In the genomic region with DNA sequence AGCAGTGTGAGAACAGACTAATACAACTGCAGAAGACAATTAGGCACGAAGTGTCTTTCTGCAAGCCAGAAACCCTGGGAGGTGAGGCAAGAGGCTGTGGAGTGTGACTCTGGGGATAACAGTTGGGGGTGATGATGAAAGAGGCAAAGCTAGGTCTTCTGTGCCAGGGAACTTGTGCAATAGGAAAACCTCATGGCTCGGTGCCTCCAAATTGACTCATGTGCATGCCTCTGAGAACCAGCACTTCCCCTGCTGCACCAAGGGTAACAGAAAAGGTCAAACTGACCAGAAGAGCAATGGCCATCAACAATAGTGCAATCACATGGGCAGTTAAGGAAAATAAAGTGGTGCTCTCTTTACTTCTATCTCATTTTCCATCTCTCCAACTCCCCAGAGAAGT, we compare ENCODE assay signal across 9 cellular contexts.
DNase-seq lines count a peak whose midpoint lies in the region; ATAC-seq and TF ChIP-seq lines count a peak whose summit lies in the region.
"Had no signal": no experiment of that assay in that cellular context is flagged by ENCODE, and none has a peak within 500 bp of the region (broad histone marks: within the 10 kb centered on the region; RNA-seq: fewer than 3 reads in every experiment).

No MANE protein-coding gene starts in this region.

- H3K36me3 ChIP-seq in thoracic aorta: no peaks in the 10 kb centered on the region

- H3K27ac Mint-ChIP-seq in activated CD4-positive, alpha-beta T cell treated with anti-CD3 and anti-CD28 coated beads, Interleukin-2, amount 10 ng/mL, durations not matched to agents 24 days and 14 days: no peak overlapping the region

- no peaks in the 10 kb centered on the region for H3K9me3 ChIP-seq in thoracic aorta

- peak overlapping the region in 1 of 2 donors; percentile 7 for H3K27ac ChIP-seq in thoracic aorta

- ATAC-seq in thoracic aorta (ENCODE audit: insufficient number of reproducible peaks, low FRiP score, low read depth) (peak; percentile 96), GM21367 (IDR thresholded peaks at IDR 0.05; ENCODE audit: unreplicated experiment) (no peak)

- peak; percentile 58 for DNase-seq in HS-27A (ENCODE audit: low read depth)
- DNase-seq in amniotic stem cell (lab: John Stamatoyannopoulos, UW): peak; percentile 49
- peak; percentile 54 for DNase-seq in hepatic stellate cell (ENCODE audit: low spot score)
- DNase-seq in thoracic aorta (ENCODE audit: low spot score): peak; percentile 77
- no peak for DNase-seq in stimulated activated CD8-positive, alpha-beta memory T cell treated with anti-CD3 and anti-CD28 coated beads, Interleukin-4, amount 100 ng/mL, for 48 hours
- no peak for DNase-seq in DMS53 (lab: John Stamatoyannopoulos, UW)
- no peak for DNase-seq in activated CD4-positive, alpha-beta T cell treated with anti-CD3 and anti-CD28 coated beads, Interleukin-2, amount 10 ng/mL, durations not matched to agents 24 days and 14 days
- DNase-seq: NCI-H1694 had no signal

- no peaks in the 10 kb centered on the region for H3K36me3 Mint-ChIP-seq in activated CD4-positive, alpha-beta T cell treated with anti-CD3 and anti-CD28 coated beads, Interleukin-2, amount 10 ng/mL, durations not matched to agents 24 days and 14 days (ENCODE audit: low read depth)

- H3K4me1 ChIP-seq in thoracic aorta (ENCODE audit: control insufficient read depth in 1 of 2, low read depth in 2 of 2): peaks cover 3 to 32% of the 10 kb centered on the region in 2 donors

- no peaks in the 10 kb centered on the region for H3K27me3 ChIP-seq in thoracic aorta (replicated peaks; ENCODE audit: insufficient read depth)

- no peak overlapping the region for H3K4me3 Mint-ChIP-seq in activated CD4-positive, alpha-beta T cell treated with anti-CD3 and anti-CD28 coated beads, Interleukin-2, amount 10 ng/mL, durations not matched to agents 24 days and 14 days

- H3K9me3 Mint-ChIP-seq in activated CD4-positive, alpha-beta T cell treated with anti-CD3 and anti-CD28 coated beads, Interleukin-2, amount 10 ng/mL, durations not matched to agents 24 days and 14 days: no peaks in the 10 kb centered on the region

- no peak overlapping the region for H3K4me3 ChIP-seq in thoracic aorta

- H3K27me3 Mint-ChIP-seq in activated CD4-positive, alpha-beta T cell treated with anti-CD3 and anti-CD28 coated beads, Interleukin-2, amount 10 ng/mL, durations not matched to agents 24 days and 14 days: no peaks in the 10 kb centered on the region

- intact Hi-C loops in activated CD4-positive, alpha-beta T cell treated with anti-CD3 and anti-CD28 coated beads, Interleukin-2, amount 10 ng/mL, durations not matched to agents 24 days and 14 days (cut with micrococcal nuclease): no loop called here

- no peak for TF ChIP-seq CTCF in thoracic aorta (IDR thresholded peaks at IDR 0.05)

- no peaks in the 10 kb centered on the region for H3K4me1 Mint-ChIP-seq in activated CD4-positive, alpha-beta T cell treated with anti-CD3 and anti-CD28 coated beads, Interleukin-2, amount 10 ng/mL, durations not matched to agents 24 days and 14 days

Comparison
In these comparisons a context has a peak if more than half of its experiments do, and no peak if none do; other contexts are left out.
1. DNase-seq: peak in HS-27A (single experiment), amniotic stem cell (single experiment), hepatic stellate cell (single experiment) and thoracic aorta (single experiment); none in stimulated activated CD8-positive, alpha-beta memory T cell treated with anti-CD3 and anti-CD28 coated beads, Interleukin-4, amount 100 ng/mL, for 48 hours (single experiment), DMS53 (single experiment) and activated CD4-positive, alpha-beta T cell treated with anti-CD3 and anti-CD28 coated beads, Interleukin-2, amount 10 ng/mL, durations not matched to agents 24 days and 14 days (single experiment).